In genomic region chr13:105537113-105537512, GRCh38 we compare ENCODE assay signal across 33 cellular contexts.
"Had no signal": no experiment of that assay in that cellular context is flagged by ENCODE, and none has a peak within 500 bp of the region (broad histone marks: within the 10 kb centered on the region; RNA-seq: fewer than 3 reads in every experiment).

No MANE protein-coding gene starts in this region.

- H3K9me3 Mint-ChIP-seq: activated T-helper 17 cell treated with anti-CD3 and anti-CD28 coated beads, Interleukin-2, amount 50 U/mL, for 72 hours; endodermal cell; T-helper 1 cell treated with Interleukin-12 subunit alpha and Interleukin-12 subunit beta and Interleukin-4 antibody, amounts not matched to agents 30 μg/mL and 1 μg/mL, for 36 hours had no signal

- DNase-seq: activated B cell treated with CpG ODN at 0.5 μM for 24 hours; activated CD4-positive, alpha-beta T cell treated with anti-CD3 and anti-CD28 coated beads for 48 hours; activated CD4-positive, alpha-beta T cell treated with anti-CD3 and anti-CD28 coated beads, Interleukin-2, amount 50 U/mL, for 1 hour; activated CD4-positive, alpha-beta T cell treated with anti-CD3 and anti-CD28 coated beads, Interleukin-2, amount 50 U/mL, for 48 hours; activated CD8-positive, alpha-beta memory T cell treated with anti-CD3 and anti-CD28 coated beads for 24 hours; activated CD8-positive, alpha-beta T cell treated with anti-CD3 and anti-CD28 coated beads for 36 hours; activated effector memory CD4-positive, alpha-beta T cell treated with Interleukin-2 at 50 U/mL for 16 hours; activated gamma-delta T cell treated with Interleukin-2 at 50 U/mL for 16 hours; activated naive CD4-positive, alpha-beta T cell treated with anti-CD3 and anti-CD28 coated beads, Interleukin-2, amount 50 U/mL, for 16 hours; activated naive CD4-positive, alpha-beta T cell treated with Interleukin-2 at 50 U/mL for 16 hours; activated T-cell treated with anti-CD3 and anti-CD28 coated beads, Interleukin-2, amount 50 U/mL, for 4 hours; amniotic stem cell; anterior cingulate cortex; brain microvascular endothelial cell; dorsolateral prefrontal cortex; effector memory CD4-positive, alpha-beta T cell; endodermal cell; foreskin fibroblast; gastrocnemius medialis; glutamatergic neuron; T-cell; T1000; WERI-Rb-1 had no signal

- ATAC-seq: activated CD4-positive, CD25-positive, alpha-beta regulatory T cell treated with anti-CD3 and anti-CD28 coated beads, Interleukin-2, amount 50 U/mL, for 24 hours; activated CD8-positive, alpha-beta T cell treated with anti-CD3 and anti-CD28 coated beads for 36 hours; activated T-cell treated with anti-CD3 and anti-CD28 coated beads, Interleukin-2, amount 50 U/mL, for 4 hours; activated T-helper 17 cell treated with anti-CD3 and anti-CD28 coated beads, Interleukin-2, amount 50 U/mL, for 72 hours; esophagus mucosa; gastrocnemius medialis; T-cell had no signal

- H3K4me1 Mint-ChIP-seq: activated B cell treated with CpG ODN at 0.5 μM for 24 hours; activated T-helper 17 cell treated with anti-CD3 and anti-CD28 coated beads, Interleukin-2, amount 50 U/mL, for 72 hours; central memory CD8-positive, alpha-beta T cell; T-cell had no signal

- H3K27me3 Mint-ChIP-seq: activated B cell treated with CpG ODN at 0.5 μM for 24 hours; activated CD8-positive, alpha-beta T cell treated with anti-CD3 and anti-CD28 coated beads for 36 hours; activated T-helper 17 cell treated with anti-CD3 and anti-CD28 coated beads, Interleukin-2, amount 50 U/mL, for 72 hours; central memory CD8-positive, alpha-beta T cell; dendritic cell treated with granulocyte-macrophage colony-stimulating factor and Interleukin-4, amounts not matched to agents 40 ng/mL and 50 ng/mL, for 4 days; T-cell had no signal

- H3K27me3 ChIP-seq: brain microvascular endothelial cell, dorsolateral prefrontal cortex, gastrocnemius medialis had no signal

- H3K4me3 Mint-ChIP-seq: activated B cell treated with CpG ODN at 0.5 μM for 24 hours; activated CD8-positive, alpha-beta T cell treated with anti-CD3 and anti-CD28 coated beads for 36 hours; activated naive CD8-positive, alpha-beta T cell; activated T-cell treated with anti-CD3 and anti-CD28 coated beads, Interleukin-2, amount 50 U/mL, for 4 hours; activated T-helper 17 cell treated with anti-CD3 and anti-CD28 coated beads, Interleukin-2, amount 50 U/mL, for 72 hours; central memory CD8-positive, alpha-beta T cell; dendritic cell treated with granulocyte-macrophage colony-stimulating factor and Interleukin-4, amounts not matched to agents 40 ng/mL and 50 ng/mL, for 4 days; endodermal cell; T-cell; T-helper 1 cell treated with Interleukin-12 subunit alpha and Interleukin-12 subunit beta and Interleukin-4 antibody, amounts not matched to agents 30 μg/mL and 1 μg/mL, for 36 hours had no signal

- H3K4me3 ChIP-seq: coronary artery, dorsolateral prefrontal cortex, gastrocnemius medialis had no signal

- H3K27ac ChIP-seq: brain microvascular endothelial cell, coronary artery, dorsolateral prefrontal cortex, gastrocnemius medialis, WERI-Rb-1 had no signal

- FAIRE-seq: astrocyte, bronchial epithelial cell had no signal

- H3K36me3 ChIP-seq: brain microvascular endothelial cell, gastrocnemius medialis, WERI-Rb-1 had no signal

- H3K9me3 ChIP-seq: gastrocnemius medialis had no signal

- H3K27ac Mint-ChIP-seq: activated B cell treated with CpG ODN at 0.5 μM for 24 hours; activated CD8-positive, alpha-beta T cell treated with anti-CD3 and anti-CD28 coated beads for 36 hours; activated naive CD8-positive, alpha-beta T cell; activated T-helper 17 cell treated with anti-CD3 and anti-CD28 coated beads, Interleukin-2, amount 50 U/mL, for 72 hours; dendritic cell treated with granulocyte-macrophage colony-stimulating factor and Interleukin-4, amounts not matched to agents 40 ng/mL and 50 ng/mL, for 4 days; endodermal cell; T-cell; T-helper 1 cell treated with Interleukin-12 subunit alpha and Interleukin-12 subunit beta and Interleukin-4 antibody, amounts not matched to agents 30 μg/mL and 1 μg/mL, for 36 hours had no signal

- H3K36me3 Mint-ChIP-seq: activated naive CD8-positive, alpha-beta T cell; T-cell had no signal

- H3K4me1 ChIP-seq: gastrocnemius medialis had no signal
